ENCODE assay signal across 30 cellular contexts in genomic region chr2:86580560-86580959, GRCh38.
"Had no signal": no experiment of that assay in that cellular context is flagged by ENCODE, and none has a peak within 500 bp of the region (broad histone marks: within the 10 kb centered on the region; RNA-seq: fewer than 3 reads in every experiment).

No MANE protein-coding gene starts in this region.

- ATAC-seq: activated CD4-positive, CD25-positive, alpha-beta regulatory T cell treated with anti-CD3 and anti-CD28 coated beads, Interleukin-2, amount 50 U/mL, for 24 hours; activated CD8-positive, alpha-beta memory T cell treated with anti-CD3 and anti-CD28 coated beads, Interleukin-2, amount 10 ng/mL, durations not matched to agents 7 days and 5 days; activated CD8-positive, alpha-beta T cell treated with anti-CD3 and anti-CD28 coated beads, Interleukin-2, amount 10 ng/mL, durations not matched to agents 7 days and 5 days; body of pancreas; WTC11 had no signal

- H3K27ac ChIP-seq: adrenal gland, body of pancreas, brain microvascular endothelial cell, breast epithelium, WERI-Rb-1 had no signal

- H3K4me3 ChIP-seq: adrenal gland, body of pancreas, breast epithelium had no signal

- H3K36me3 ChIP-seq: adrenal gland, brain microvascular endothelial cell, breast epithelium, WERI-Rb-1 had no signal

- H3K4me1 ChIP-seq: body of pancreas, breast epithelium had no signal

- H3K9me3 ChIP-seq: adrenal gland, body of pancreas had no signal

- DNase-seq: activated CD4-positive, alpha-beta memory T cell treated with anti-CD3 and anti-CD28 coated beads, Interleukin-2, amount 10 ng/mL, durations not matched to agents 7 days and 5 days; activated CD4-positive, alpha-beta T cell treated with anti-CD3 and anti-CD28 coated beads for 4 hours; activated CD4-positive, alpha-beta T cell treated with anti-CD3 and anti-CD28 coated beads, Interleukin-2, amount 10 ng/mL, durations not matched to agents 7 days and 5 days; activated CD4-positive, alpha-beta T cell treated with anti-CD3 and anti-CD28 coated beads, Interleukin-2, amount 50 U/mL, for 48 hours; activated CD4-positive, CD25-positive, alpha-beta regulatory T cell; activated CD8-positive, alpha-beta memory T cell treated with anti-CD3 and anti-CD28 coated beads for 24 hours; activated CD8-positive, alpha-beta memory T cell treated with anti-CD3 and anti-CD28 coated beads, Interleukin-2, amount 10 ng/mL, durations not matched to agents 7 days and 5 days; activated CD8-positive, alpha-beta memory T cell treated with anti-CD3 and anti-CD28 coated beads, Interleukin-2, amount 50 U/mL, for 48 hours; activated CD8-positive, alpha-beta T cell treated with anti-CD3 and anti-CD28 coated beads, Interleukin-2, amount 10 ng/mL, durations not matched to agents 7 days and 5 days; activated effector memory CD4-positive, alpha-beta T cell treated with Interleukin-2 at 50 U/mL for 16 hours; activated gamma-delta T cell; activated naive CD4-positive, alpha-beta T cell treated with anti-CD3 and anti-CD28 coated beads, Interleukin-2, amount 10 ng/mL, durations not matched to agents 7 days and 5 days; activated naive CD4-positive, alpha-beta T cell treated with Interleukin-2 at 50 U/mL for 16 hours; activated naive CD8-positive, alpha-beta T cell treated with anti-CD3 and anti-CD28 coated beads for 36 hours; activated T-cell treated with anti-CD3 and anti-CD28 coated beads, Interleukin-2, amount 50 U/mL, for 24 hours; activated T-cell treated with anti-CD3 and anti-CD28 coated beads, Interleukin-2, amount 50 U/mL, for 48 hours; adrenal gland; amniotic stem cell; aorta; body of pancreas; brain microvascular endothelial cell; central memory CD4-positive, alpha-beta T cell; T-helper 1 cell; T-helper 2 cell; T-helper 9 cell; WERI-Rb-1 had no signal

- H3K27me3 ChIP-seq: adrenal gland, body of pancreas, brain microvascular endothelial cell, breast epithelium had no signal

- FAIRE-seq: astrocyte had no signal
